In genomic region chr3:123066896-123067688, GRCh38 we compare ENCODE assay signal across 8 cellular contexts. TPM values are rescaled to one million over a fixed set of nuclear protein-coding genes. Genes with fewer than 3 reads are reported as not detected.
A peak's percentile ranks its signal among the peaks of the same experiment; 100 is the strongest.
DNase-seq lines count a peak whose midpoint lies in the region; ATAC-seq lines count a peak whose summit lies in the region.

TSS of gene PDIA5 (plus strand) at chr3:123067025. CDS start at chr3:123067165, 140 bp downstream.

- H3K27ac ChIP-seq in CD4-positive, CD25-positive, alpha-beta regulatory T cell (ENCODE audit: insufficient read depth, low read length, poor library complexity, severe bottlenecking), result no peak within 1 kb of the TSS
- H3K27ac ChIP-seq in mesenchymal stem cell (ENCODE audit: low read length, poor library complexity, severe bottlenecking), result no peak within 1 kb of the TSS

- POLR2A ChIA-PET in activated CD8-positive, alpha-beta T cell treated with anti-CD3 and anti-CD28 coated beads, Interleukin-2, amount 10 ng/mL, durations not matched to agents 7 days and 5 days (lab: Charles Lee), result no interaction called here

- peak within 1 kb of the TSS in 1 of 2 experiments; percentile 87 for H3K23ac ChIP-seq in mesenchymal stem cell (ENCODE audit: low read length in 2 of 2)

- peak within 1 kb of the TSS; percentile 44 for H3K4me3 ChIP-seq in CD4-positive, CD25-positive, alpha-beta regulatory T cell (ENCODE audit: low read depth, low read length)
- H3K4me3 ChIP-seq in endocrine pancreas (ENCODE audit: control insufficient read depth, insufficient read depth, low read length) (peak within 1 kb of the TSS; percentile 74), mesenchymal stem cell (ENCODE audit: insufficient read depth in 1 of 2, low read depth in 1 of 2, low read length in 2 of 2) (peak within 1 kb of the TSS; percentile 86 to 92)

- peak within 1 kb of the TSS; percentile 83 for H2BK15ac ChIP-seq in mesenchymal stem cell (ENCODE audit: low read depth, poor library complexity, severe bottlenecking)

- H3K27me3 Mint-ChIP-seq in CD4-positive, CD25-positive, alpha-beta regulatory T cell, result peaks cover 50% of the 10 kb centered on the region
- peaks cover 10% of the 10 kb centered on the region for H3K27me3 Mint-ChIP-seq in activated CD8-positive, alpha-beta T cell treated with anti-CD3 and anti-CD28 coated beads, Interleukin-2, amount 10 ng/mL, durations not matched to agents 7 days and 5 days (ENCODE audit: low read depth)

- peaks cover 0 to 17% (median 5%) of the 10 kb centered on the region in 4 donors for H3K4me1 Mint-ChIP-seq in CD4-positive, CD25-positive, alpha-beta regulatory T cell
- peaks cover 46% of the 10 kb centered on the region for H3K4me1 Mint-ChIP-seq in activated CD8-positive, alpha-beta T cell treated with anti-CD3 and anti-CD28 coated beads, Interleukin-2, amount 10 ng/mL, durations not matched to agents 7 days and 5 days (ENCODE audit: low read depth)

- peak within 1 kb of the TSS; percentile 55 to 72 for H3K4ac ChIP-seq in mesenchymal stem cell (ENCODE audit: low read depth in 1 of 2, low read length in 2 of 2)

- WGBS in mesenchymal stem cell, result under 1% methylated on average over 60 of the region's 72 CpGs

- peak within 1 kb of the TSS; percentile 71 for H4K91ac ChIP-seq in mesenchymal stem cell (ENCODE audit: low read length)

- H3K4me3 Mint-ChIP-seq in CD4-positive, CD25-positive, alpha-beta regulatory T cell, result peak within 1 kb of the TSS; percentile 76 to 92 (median 80)
- H3K4me3 Mint-ChIP-seq in activated CD8-positive, alpha-beta T cell treated with anti-CD3 and anti-CD28 coated beads, Interleukin-2, amount 10 ng/mL, durations not matched to agents 7 days and 5 days, result peak within 1 kb of the TSS; percentile 72

- peak within 1 kb of the TSS; percentile 60 to 96 for H3K18ac ChIP-seq in mesenchymal stem cell (ENCODE audit: low read depth in 1 of 2, low read length in 2 of 2)

- peak within 1 kb of the TSS; percentile 85 for H4K8ac ChIP-seq in mesenchymal stem cell (ENCODE audit: low read length)

- H3K27ac Mint-ChIP-seq in CD4-positive, CD25-positive, alpha-beta regulatory T cell, result peak within 1 kb of the TSS in 1 of 3 donors; percentile 23
- H3K27ac Mint-ChIP-seq in activated CD8-positive, alpha-beta T cell treated with anti-CD3 and anti-CD28 coated beads, Interleukin-2, amount 10 ng/mL, durations not matched to agents 7 days and 5 days, result peak within 1 kb of the TSS; percentile 60

- peaks cover 8% of the 10 kb centered on the region for H3K27me3 ChIP-seq in CD4-positive, CD25-positive, alpha-beta regulatory T cell (ENCODE audit: control insufficient read depth, insufficient read depth, low read length)
- H3K27me3 ChIP-seq in endocrine pancreas (ENCODE audit: control insufficient read depth, insufficient read depth, low read length) (no peaks in the 10 kb centered on the region), mesenchymal stem cell (ENCODE audit: control insufficient read depth in 1 of 2, insufficient read depth in 1 of 2, low read length in 2 of 2) (peaks cover 14 to 20% of the 10 kb centered on the region in 2 experiments)

- H3K9ac ChIP-seq in endocrine pancreas (ENCODE audit: control insufficient read depth, insufficient read depth, low read length) (peak within 1 kb of the TSS; percentile 77), mesenchymal stem cell (ENCODE audit: low read length) (peak within 1 kb of the TSS; percentile 86)

- DNase-seq in CD4-positive, CD25-positive, alpha-beta regulatory T cell, result peak in 2 of 3 donors; percentile 9 to 64
- DNase-seq in HK-2 (ENCODE audit: unreplicated experiment) (peak; percentile 95), NCI-H82 (lab: John Stamatoyannopoulos, UW) (peak; percentile 99), mesenchymal stem cell (peak; percentile 90)
- DNase-seq in activated CD8-positive, alpha-beta T cell treated with anti-CD3 and anti-CD28 coated beads, Interleukin-2, amount 10 ng/mL, durations not matched to agents 7 days and 5 days, result peak; percentile 70
- DNase-seq in stimulated activated CD8-positive, alpha-beta memory T cell treated with anti-CD3 and anti-CD28 coated beads, Interleukin-12 subunit alpha, Interleukin-12 subunit beta, amount 100 ng/mL, for 1 hour (ENCODE audit: low read depth), result peak; percentile 34

- H3K9me3 ChIP-seq in CD4-positive, CD25-positive, alpha-beta regulatory T cell (ENCODE audit: control insufficient read depth in 2 of 2, low read length in 2 of 2), result no peaks in the 10 kb centered on the region
- H3K9me3 ChIP-seq in endocrine pancreas (ENCODE audit: control insufficient read depth, low read length) (no peaks in the 10 kb centered on the region), mesenchymal stem cell (ENCODE audit: control insufficient read depth, low read length) (no peaks in the 10 kb centered on the region)

- peaks cover 0 to 2% (median 0%) of the 10 kb centered on the region in 7 donors for H3K9me3 Mint-ChIP-seq in CD4-positive, CD25-positive, alpha-beta regulatory T cell
- no peaks in the 10 kb centered on the region for H3K9me3 Mint-ChIP-seq in activated CD8-positive, alpha-beta T cell treated with anti-CD3 and anti-CD28 coated beads, Interleukin-2, amount 10 ng/mL, durations not matched to agents 7 days and 5 days (ENCODE audit: insufficient read depth)

- peaks cover 14% of the 10 kb centered on the region for H3K4me1 ChIP-seq in CD4-positive, CD25-positive, alpha-beta regulatory T cell (ENCODE audit: control insufficient read depth, insufficient read depth, low read length, poor library complexity, severe bottlenecking)
- H3K4me1 ChIP-seq in endocrine pancreas (ENCODE audit: control insufficient read depth, insufficient read depth, low read length) (no peaks in the 10 kb centered on the region), mesenchymal stem cell (ENCODE audit: control insufficient read depth, insufficient read depth, low read depth, low read length) (peaks cover 17% of the 10 kb centered on the region)

- CTCF ChIA-PET in activated CD8-positive, alpha-beta T cell treated with anti-CD3 and anti-CD28 coated beads, Interleukin-2, amount 10 ng/mL, durations not matched to agents 7 days and 5 days (lab: Charles Lee), result interaction anchor here (1.0 to 1.5 kb wide), 6 partner anchors 10 to 191 kb away, joined by 3 to 5 read pairs (median 4); no protein-coding TSS in a partner anchor

- no peaks in the 10 kb centered on the region for H3K36me3 ChIP-seq in CD4-positive, CD25-positive, alpha-beta regulatory T cell (ENCODE audit: control insufficient read depth, insufficient read depth, low read length)
- no peaks in the 10 kb centered on the region for H3K36me3 ChIP-seq in endocrine pancreas (ENCODE audit: control insufficient read depth, insufficient read depth, low read length)
- H3K36me3 ChIP-seq in mesenchymal stem cell (ENCODE audit: control insufficient read depth in 1 of 2, insufficient read depth in 2 of 2, low read depth in 1 of 2, low read length in 2 of 2), result no peaks in the 10 kb centered on the region

- peak within 1 kb of the TSS; percentile 55 for H2AFZ ChIP-seq in mesenchymal stem cell (ENCODE audit: low read depth, low read length)

- no peak within 1 kb of the TSS for H2BK120ac ChIP-seq in mesenchymal stem cell (ENCODE audit: low read depth, low read length)

- peak within 1 kb of the TSS; percentile 27 for H2AK5ac ChIP-seq in mesenchymal stem cell (ENCODE audit: low read length, severe bottlenecking)

- H2BK12ac ChIP-seq in mesenchymal stem cell (ENCODE audit: low read length in 2 of 2), result peak within 1 kb of the TSS in 1 of 2 experiments; percentile 33

- H3K14ac ChIP-seq in mesenchymal stem cell (ENCODE audit: low read length in 2 of 2), result peak within 1 kb of the TSS in 1 of 2 experiments; percentile 94

- peak within 1 kb of the TSS; percentile 86 for H3K4me2 ChIP-seq in mesenchymal stem cell (ENCODE audit: low read length, poor library complexity, severe bottlenecking)

- H3K36me3 Mint-ChIP-seq in CD4-positive, CD25-positive, alpha-beta regulatory T cell, result no peaks in the 10 kb centered on the region
- H3K36me3 Mint-ChIP-seq in activated CD8-positive, alpha-beta T cell treated with anti-CD3 and anti-CD28 coated beads, Interleukin-2, amount 10 ng/mL, durations not matched to agents 7 days and 5 days (ENCODE audit: low read depth), result no peaks in the 10 kb centered on the region

- H2BK5ac ChIP-seq in mesenchymal stem cell (ENCODE audit: low read depth, low read length, poor library complexity, severe bottlenecking), result no peak within 1 kb of the TSS

- peak; percentile 22 to 39 for ATAC-seq in CD4-positive, CD25-positive, alpha-beta regulatory T cell (ENCODE audit: low read depth in 2 of 2)
- ATAC-seq in GM19397 (IDR thresholded peaks at IDR 0.05; ENCODE audit: unreplicated experiment), result peak; percentile 89
- peak; percentile 74 for ATAC-seq in activated CD8-positive, alpha-beta T cell treated with anti-CD3 and anti-CD28 coated beads, Interleukin-2, amount 10 ng/mL, durations not matched to agents 7 days and 5 days

- peaks cover 19% of the 10 kb centered on the region for H3K79me1 ChIP-seq in mesenchymal stem cell (replicated peaks; ENCODE audit: low read length, poor library complexity, severe bottlenecking)

RNA-seq across cellular contexts. Expression of gene PDIA5, which starts in this region (rescaled TPM):
- total RNA-seq in CD4-positive, CD25-positive, alpha-beta regulatory T cell, result 1.3 TPM
- 1 to 10 TPM in 3 of 4 donors, under 1 TPM in 1; 0.92 to 2.6 (median 1.4) TPM for polyA plus RNA-seq in CD4-positive, CD25-positive, alpha-beta regulatory T cell
- 10 to 100 TPM in 1 of 2 experiments, 1 to 10 TPM in 1; 8.8 to 11.4 TPM for total RNA-seq in activated CD8-positive, alpha-beta T cell treated with anti-CD3 and anti-CD28 coated beads, Interleukin-2, amount 10 ng/mL, durations not matched to agents 7 days and 5 days
- 99.5 TPM for polyA plus RNA-seq in mesenchymal stem cell (2013, experiment 1 of 2)
- 101 TPM for polyA plus RNA-seq in mesenchymal stem cell (2013, experiment 2 of 2)

Comparison
In these comparisons a context has a peak if more than half of its experiments do, and no peak if none do; other contexts are left out.
1. ATAC-seq: peak in every context shown above with its lines; median percentile 89 in GM19397; 74 in activated CD8-positive, alpha-beta T cell treated with anti-CD3 and anti-CD28 coated beads, Interleukin-2, amount 10 ng/mL, durations not matched to agents 7 days and 5 days; 30 in CD4-positive, CD25-positive, alpha-beta regulatory T cell.
2. DNase-seq: peak in every context shown above with its lines; median percentile 99 in NCI-H82; 95 in HK-2; 90 in mesenchymal stem cell; 70 in activated CD8-positive, alpha-beta T cell treated with anti-CD3 and anti-CD28 coated beads, Interleukin-2, amount 10 ng/mL, durations not matched to agents 7 days and 5 days; 36 in CD4-positive, CD25-positive, alpha-beta regulatory T cell; 34 in stimulated activated CD8-positive, alpha-beta memory T cell treated with anti-CD3 and anti-CD28 coated beads, Interleukin-12 subunit alpha, Interleukin-12 subunit beta, amount 100 ng/mL, for 1 hour.